9 cellular contexts compared by ENCODE assay signal in the genomic region with DNA sequence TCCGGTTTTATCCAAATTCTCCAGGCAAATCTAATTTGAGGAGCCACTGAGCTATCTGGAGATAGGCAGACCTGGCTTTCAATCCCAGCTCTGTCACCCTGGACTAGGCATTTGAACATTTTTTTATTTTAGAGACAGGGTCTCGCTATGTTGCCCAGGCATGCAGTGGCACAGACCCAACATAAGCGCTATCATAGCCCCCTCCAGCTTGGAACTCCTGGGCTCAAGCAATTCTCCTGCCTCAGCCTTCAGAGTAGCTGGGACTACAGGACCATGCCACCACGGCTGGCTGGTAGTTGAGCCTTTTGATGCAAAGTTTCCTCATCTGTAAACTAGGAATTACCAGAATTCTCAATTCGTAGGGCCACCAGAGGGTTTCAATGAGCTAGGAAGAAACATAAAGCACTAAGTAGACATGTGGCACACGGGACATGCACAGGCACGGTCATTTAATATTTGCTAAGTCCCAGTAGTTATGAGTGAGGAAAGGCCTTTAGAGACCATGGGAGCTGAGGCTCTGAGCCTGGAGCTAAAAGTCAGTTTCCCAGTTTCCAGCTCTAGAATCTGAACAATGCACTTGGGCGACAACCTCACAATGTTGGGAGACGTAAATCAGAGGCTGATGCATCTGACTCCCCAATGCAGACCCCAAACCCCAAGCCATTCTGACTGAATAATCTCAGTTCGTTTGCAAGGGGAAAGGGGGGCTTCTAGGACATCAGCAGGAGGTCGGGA. TPM values are rescaled to one million over a fixed set of nuclear protein-coding genes. Genes with fewer than 3 reads are reported as not detected.
DNase-seq lines count a peak whose midpoint lies in the region; ATAC-seq and TF ChIP-seq lines count a peak whose summit lies in the region.
"Had no signal": no experiment of that assay in that cellular context is flagged by ENCODE, and none has a peak within 500 bp of the region (broad histone marks: within the 10 kb centered on the region; RNA-seq: fewer than 3 reads in every experiment).

No MANE protein-coding gene starts in this region.

- H3K9me3 Mint-ChIP-seq in T-helper 2 cell treated with Interferon-gamma antibody and Interleukin-4, amounts not matched to agents 5 μg/mL and 100 μg/mL, for 36 hours, result no peaks in the 10 kb centered on the region

- peak overlapping the region; percentile 86 for H3K4me3 Mint-ChIP-seq in T-helper 2 cell treated with Interferon-gamma antibody and Interleukin-4, amounts not matched to agents 5 μg/mL and 100 μg/mL, for 36 hours

- H3K4me1 ChIP-seq in left lung (peaks cover 22 to 37% of the 10 kb centered on the region in 2 donors), testis (peaks cover 21% of the 10 kb centered on the region)

- H3K4me3 ChIP-seq in left lung (peak overlapping the region; percentile 84 to 95), testis (peak overlapping the region; percentile 80 to 100)

- TF ChIP-seq CTCF in left lung (IDR thresholded peaks at IDR 0.05) (no peak), testis (IDR thresholded peaks at IDR 0.05) (no peak)

- intact Hi-C loops in left lung (cut with DNase I), result no loop called here
- intact Hi-C loops in testis (cut with DNase I; ENCODE audit: low total_unique reads), result no loop called here

- 41 to 49% methylated on average over 11 of the region's 11 CpGs for WGBS in testis, 2 donors

- H3K27me3 Mint-ChIP-seq in T-helper 2 cell treated with Interferon-gamma antibody and Interleukin-4, amounts not matched to agents 5 μg/mL and 100 μg/mL, for 36 hours (ENCODE audit: low read depth), result no peaks in the 10 kb centered on the region

- H3K36me3 Mint-ChIP-seq in T-helper 2 cell treated with Interferon-gamma antibody and Interleukin-4, amounts not matched to agents 5 μg/mL and 100 μg/mL, for 36 hours (ENCODE audit: low read depth), result peaks cover 18% of the 10 kb centered on the region

- DNase-seq in T-helper 2 cell treated with Interferon-gamma antibody and Interleukin-4, amounts not matched to agents 5 μg/mL and 100 μg/mL, for 36 hours (ENCODE audit: low spot score), result no peak
- no peak for DNase-seq in T-helper 2 cell
- peak; percentile 28 for DNase-seq in astrocyte of the hippocampus (ENCODE audit: low read depth, low spot score)
- no peak for DNase-seq in left lung
- DNase-seq in testis, result no peak
- no peak for DNase-seq in stimulated activated CD4-positive, alpha-beta T cell treated with anti-CD3 and anti-CD28 coated beads, Interleukin-2, amount 100 ng/mL, for 48 hours

- H3K36me3 ChIP-seq in left lung (peaks cover 0 to 46% of the 10 kb centered on the region in 2 donors), testis (ENCODE audit: low read depth, missing control alignments) (no peaks in the 10 kb centered on the region)

- H3K27me3 ChIP-seq in left lung (no peaks in the 10 kb centered on the region), testis (no peaks in the 10 kb centered on the region)

- TF ChIP-seq POLR2A in testis (IDR thresholded peaks at IDR 0.05), result no peak

- peak overlapping the region in 1 of 2 donors; percentile 2 for H3K27ac ChIP-seq in left lung
- peak overlapping the region; percentile 2 to 75 for H3K27ac ChIP-seq in testis

- H3K27ac Mint-ChIP-seq in T-helper 2 cell treated with Interferon-gamma antibody and Interleukin-4, amounts not matched to agents 5 μg/mL and 100 μg/mL, for 36 hours, result peak overlapping the region; percentile 85

- ATAC-seq in left lung (no peak), GM19467 (IDR thresholded peaks at IDR 0.05; ENCODE audit: unreplicated experiment) (no peak), HG03196 (IDR thresholded peaks at IDR 0.05; ENCODE audit: unreplicated experiment) (no peak)

- H3K9me3 ChIP-seq in left lung, result no peaks in the 10 kb centered on the region
- H3K9me3 ChIP-seq in testis, result no peaks in the 10 kb centered on the region

- H3K4me1 Mint-ChIP-seq in T-helper 2 cell treated with Interferon-gamma antibody and Interleukin-4, amounts not matched to agents 5 μg/mL and 100 μg/mL, for 36 hours (ENCODE audit: low read depth), result peaks cover 22% of the 10 kb centered on the region

RNA-seq across cellular contexts. Expression of a gene that starts 1.1 kb away (rescaled TPM):
- total RNA-seq in left lung (100 to 1,000 TPM; 200 to 205 TPM), testis (100 to 1,000 TPM; 377 to 381 TPM)
- 582 TPM for polyA plus RNA-seq in testis (ENCODE audit: insufficient read depth, low read depth, low replicate concordance)

RNA-seq across cellular contexts. Expression of a gene that starts 11.4 kb away (rescaled TPM):
- not detected for total RNA-seq in left lung
- total RNA-seq in testis, result under 1 TPM in 1 of 2 donors, not detected in 1; 0.93 TPM
- polyA plus RNA-seq in testis (ENCODE audit: insufficient read depth, low read depth, low replicate concordance), result 4.4 TPM
- polyA plus RNA-seq: adipose tissue had no signal

RNA-seq across cellular contexts. Expression of a gene that starts 22.3 kb away (rescaled TPM):
- total RNA-seq in left lung, result not detected
- 1 to 10 TPM in 1 of 2 donors, under 1 TPM in 1; 0.43 to 2.1 TPM for total RNA-seq in testis
- 0.88 TPM for polyA plus RNA-seq in testis (ENCODE audit: insufficient read depth, low read depth, low replicate concordance)
- polyA plus RNA-seq: adipose tissue had no signal

RNA-seq across cellular contexts. Expression of a gene that starts 23.5 kb away (rescaled TPM):
- total RNA-seq in left lung (100 to 1,000 TPM; 536 to 562 TPM), testis (100 to 1,000 TPM; 446 to 738 TPM)
- 526 TPM for polyA plus RNA-seq in testis (ENCODE audit: insufficient read depth, low read depth, low replicate concordance)

RNA-seq across cellular contexts. Expression of a gene that starts 41.1 kb away (rescaled TPM):
- total RNA-seq in left lung, result 1 to 10 TPM in 1 of 2 donors, under 1 TPM in 1; 0.90 to 2.5 TPM
- 100 to 1,000 TPM in 1 of 2 donors, 10 to 100 TPM in 1; 62.5 to 130 TPM for total RNA-seq in testis
- polyA plus RNA-seq in testis (ENCODE audit: insufficient read depth, low read depth, low replicate concordance), result 153 TPM
